ENCODE assay signal across 8 cellular contexts in the genomic region with DNA sequence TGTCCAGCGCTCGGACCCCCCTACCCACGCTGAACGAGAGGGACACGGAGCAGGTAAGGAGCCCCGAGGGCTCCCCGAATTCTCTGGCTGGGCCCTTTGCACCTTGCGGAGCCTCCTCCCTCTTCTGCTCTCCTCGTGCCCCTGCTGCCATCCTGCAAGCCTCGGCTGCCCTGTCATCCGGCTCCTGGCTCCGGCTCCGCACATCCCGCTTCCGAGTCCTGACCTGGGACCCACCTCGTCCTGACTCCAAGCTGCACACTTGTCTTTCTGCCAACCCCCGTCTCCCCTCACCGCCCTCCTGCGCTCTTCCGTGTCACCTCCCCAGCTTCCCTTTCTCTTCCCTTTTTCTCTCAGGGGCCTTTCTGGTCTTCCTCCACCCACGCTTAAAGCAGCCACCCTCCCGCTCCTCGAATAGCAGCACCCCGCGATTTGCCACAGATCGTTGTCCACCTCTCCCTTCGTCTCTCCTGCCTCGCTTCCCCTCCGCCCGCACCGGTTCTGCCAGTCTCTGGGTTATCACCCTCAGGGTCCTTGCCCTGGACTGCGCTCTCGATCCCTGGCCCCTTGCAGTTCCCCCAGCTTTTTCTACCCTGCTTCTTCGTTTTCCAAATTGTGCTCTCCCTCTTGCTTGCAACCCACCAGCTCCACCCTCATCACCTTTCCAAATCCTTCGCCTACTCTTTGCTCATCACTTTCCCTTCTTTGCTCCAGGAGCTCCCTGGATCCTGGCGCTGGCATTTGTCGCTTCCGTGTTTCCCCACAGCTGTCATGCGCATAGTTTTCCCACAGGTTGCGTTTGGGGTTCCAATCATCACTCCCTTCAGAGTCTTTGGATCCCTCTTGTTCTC. TPM values are rescaled to one million over a fixed set of nuclear protein-coding genes. Genes with fewer than 3 reads are reported as not detected.
DNase-seq lines count a peak whose midpoint lies in the region; TF ChIP-seq lines count a peak whose summit lies in the region.

No MANE protein-coding gene starts in this region.

- peaks cover 39% of the 10 kb centered on the region for H3K36me3 Mint-ChIP-seq in activated CD4-positive, alpha-beta T cell treated with anti-CD3 and anti-CD28 coated beads, Interleukin-2, amount 10 ng/mL, durations not matched to agents 7 days and 5 days (ENCODE audit: low read depth)
- no peaks in the 10 kb centered on the region for H3K36me3 Mint-ChIP-seq in neural crest cell (ENCODE audit: low read depth)

- TF ChIP-seq CTCF in neural crest cell (conservative IDR thresholded peaks at IDR 0.05), result no peak

- no peak for TF ChIP-seq POLR2A in erythroblast (IDR thresholded peaks at IDR 0.05; ENCODE audit: low read length)

- H3K27me3 Mint-ChIP-seq in activated CD4-positive, alpha-beta T cell treated with anti-CD3 and anti-CD28 coated beads, Interleukin-2, amount 10 ng/mL, durations not matched to agents 7 days and 5 days, result no peaks in the 10 kb centered on the region
- H3K27me3 Mint-ChIP-seq in neural crest cell (ENCODE audit: low read depth), result no peaks in the 10 kb centered on the region

- CTCF ChIA-PET in activated CD4-positive, alpha-beta T cell treated with anti-CD3 and anti-CD28 coated beads, Interleukin-2, amount 10 ng/mL, durations not matched to agents 7 days and 5 days (lab: Charles Lee), result interaction anchor here (1.0 to 4.1 kb wide), 4 partner anchors 9 to 106 kb away, joined by 3 to 29 read pairs (median 15); no protein-coding TSS in a partner anchor

- no peak for TF ChIP-seq EP300 in Ishikawa (IDR thresholded peaks at IDR 0.05; ENCODE audit: borderline replicate concordance)

- peaks cover 62% of the 10 kb centered on the region for H3K4me1 Mint-ChIP-seq in activated CD4-positive, alpha-beta T cell treated with anti-CD3 and anti-CD28 coated beads, Interleukin-2, amount 10 ng/mL, durations not matched to agents 7 days and 5 days
- peaks cover 45% of the 10 kb centered on the region for H3K4me1 Mint-ChIP-seq in neural crest cell

- TF ChIP-seq RAD21 in Ishikawa (IDR thresholded peaks at IDR 0.05; ENCODE audit: low read depth), result no peak

- H3K4me3 Mint-ChIP-seq in activated CD4-positive, alpha-beta T cell treated with anti-CD3 and anti-CD28 coated beads, Interleukin-2, amount 10 ng/mL, durations not matched to agents 7 days and 5 days, result peak overlapping the region; percentile 81
- H3K4me3 Mint-ChIP-seq in neural crest cell, result peak overlapping the region; percentile 83

- POLR2A ChIA-PET in activated CD4-positive, alpha-beta T cell treated with anti-CD3 and anti-CD28 coated beads, Interleukin-2, amount 10 ng/mL, durations not matched to agents 7 days and 5 days (lab: Charles Lee), result no interaction called here

- H3K9me3 Mint-ChIP-seq in activated CD4-positive, alpha-beta T cell treated with anti-CD3 and anti-CD28 coated beads, Interleukin-2, amount 10 ng/mL, durations not matched to agents 7 days and 5 days, result no peaks in the 10 kb centered on the region
- H3K9me3 Mint-ChIP-seq in neural crest cell, result no peaks in the 10 kb centered on the region

- H3K27ac Mint-ChIP-seq in activated CD4-positive, alpha-beta T cell treated with anti-CD3 and anti-CD28 coated beads, Interleukin-2, amount 10 ng/mL, durations not matched to agents 7 days and 5 days, result peak overlapping the region; percentile 83
- peak overlapping the region; percentile 95 for H3K27ac Mint-ChIP-seq in neural crest cell (ENCODE audit: unreplicated experiment)

- DNase-seq in NCI-H82 (lab: John Stamatoyannopoulos, UW) (peak; percentile 34), NCI-H82 treated with DMSO at 0.1 percent for 48 hours (lab: John Stamatoyannopoulos, UW; ENCODE audit: unreplicated experiment) (no peak), erythroblast (lab: John Stamatoyannopoulos, UW) (peak; percentile 62 to 75), neural crest cell (ENCODE audit: low read depth, low spot score) (no peak), NCI-H446 treated with DMSO at 0.1 percent for 48 hours (lab: John Stamatoyannopoulos, UW) (no peak), NCI-H187 (lab: John Stamatoyannopoulos, UW) (no peak)
- DNase-seq in activated CD4-positive, alpha-beta T cell treated with anti-CD3 and anti-CD28 coated beads, Interleukin-2, amount 10 ng/mL, durations not matched to agents 7 days and 5 days, result peak; percentile 28

TF ChIP-seq in Ishikawa, 13 proteins besides CTCF, POLR2A, EP300 and RAD21:
- no peak for TF ChIP-seq TEAD4 (IDR thresholded peaks at IDR 0.05)
- peak; percentile 75 for TF ChIP-seq EGR1 (IDR thresholded peaks at IDR 0.05)
- TF ChIP-seq, protein P1, sequence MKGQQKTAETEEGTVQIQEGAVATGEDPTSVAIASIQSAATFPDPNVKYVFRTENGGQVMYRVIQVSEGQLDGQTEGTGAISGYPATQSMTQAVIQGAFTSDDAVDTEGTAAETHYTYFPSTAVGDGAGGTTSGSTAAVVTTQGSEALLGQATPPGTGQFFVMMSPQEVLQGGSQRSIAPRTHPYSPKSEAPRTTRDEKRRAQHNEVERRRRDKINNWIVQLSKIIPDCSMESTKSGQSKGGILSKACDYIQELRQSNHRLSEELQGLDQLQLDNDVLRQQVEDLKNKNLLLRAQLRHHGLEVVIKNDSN (IDR thresholded peaks at IDR 0.05), result no peak
- no peak for TF ChIP-seq ZBTB7A (IDR thresholded peaks at IDR 0.05; ENCODE audit: low read depth)

RNA-seq across cellular contexts. Expression of a gene that starts 0.8 kb away (rescaled TPM):
- total RNA-seq in activated CD4-positive, alpha-beta T cell treated with anti-CD3 and anti-CD28 coated beads, Interleukin-2, amount 10 ng/mL, durations not matched to agents 7 days and 5 days, result 10 to 100 TPM; 68.3 to 69.2 TPM
- total RNA-seq in neural crest cell, result 42.4 and 42.9 TPM in 2 replicates

RNA-seq across cellular contexts. Expression of a gene that starts 26.5 kb away (rescaled TPM):
- total RNA-seq in activated CD4-positive, alpha-beta T cell treated with anti-CD3 and anti-CD28 coated beads, Interleukin-2, amount 10 ng/mL, durations not matched to agents 7 days and 5 days, result 10 to 100 TPM; 38.4 to 40.7 TPM
- 104 and 107 TPM in 2 replicates for total RNA-seq in neural crest cell

Comparison
In these comparisons a context has a peak if more than half of its experiments do, and no peak if none do; other contexts are left out.
1. DNase-seq: peak in NCI-H82 (single experiment), activated CD4-positive, alpha-beta T cell treated with anti-CD3 and anti-CD28 coated beads, Interleukin-2, amount 10 ng/mL, durations not matched to agents 7 days and 5 days (single experiment) and erythroblast (2 of 2); none in NCI-H82 treated with DMSO at 0.1 percent for 48 hours (single experiment), neural crest cell (single experiment), NCI-H446 treated with DMSO at 0.1 percent for 48 hours (single experiment) and NCI-H187 (0 of 2).